13 cellular contexts compared by ENCODE assay signal in the genomic region with DNA sequence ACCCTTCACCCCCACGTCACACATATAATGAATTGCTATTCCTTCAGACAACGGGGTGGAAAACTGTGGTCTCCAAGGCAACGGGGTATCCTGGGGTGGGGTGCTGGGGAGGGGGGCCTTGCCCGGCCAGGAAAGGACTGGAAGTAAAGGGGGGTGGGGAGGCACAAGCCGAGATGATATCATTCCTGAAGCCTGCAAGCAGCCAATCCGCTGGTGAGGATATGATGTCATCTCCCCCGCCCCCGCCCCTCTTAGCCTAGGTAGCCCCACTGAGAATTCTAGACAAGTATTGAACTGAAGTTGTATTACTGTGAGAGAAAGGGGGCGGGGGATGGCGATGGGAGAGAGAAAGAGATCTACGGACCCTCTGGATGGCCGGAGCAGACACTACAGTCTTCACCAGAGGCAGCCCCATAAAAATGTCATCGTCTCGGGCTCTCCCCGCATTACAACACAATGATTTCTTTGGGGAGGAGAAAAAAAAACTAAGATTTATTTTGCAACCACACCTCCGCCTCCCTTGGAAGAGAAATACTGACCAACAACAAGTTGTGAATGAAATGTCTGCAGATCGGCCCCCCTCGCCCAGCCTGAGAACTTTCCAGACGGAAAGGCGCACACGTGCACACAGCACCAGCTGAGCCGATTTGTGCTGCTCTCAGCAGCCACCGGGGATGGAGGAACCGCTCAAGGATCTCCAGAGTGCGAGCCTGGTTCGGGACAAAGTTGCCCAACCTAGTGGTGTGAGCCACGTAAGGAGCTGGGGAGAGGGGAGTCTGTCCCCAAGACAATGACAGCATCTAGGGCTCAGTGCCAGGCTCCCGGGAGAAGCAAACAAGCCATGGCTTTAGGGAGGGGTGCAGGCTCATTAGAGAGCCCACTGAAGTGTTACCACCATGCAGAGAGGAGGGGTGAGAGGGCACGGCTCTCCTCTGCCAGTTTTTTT.
DNase-seq lines count a peak whose midpoint lies in the region; ATAC-seq, FAIRE-seq and TF ChIP-seq lines count a peak whose summit lies in the region.
"Had no signal": no experiment of that assay in that cellular context is flagged by ENCODE, and none has a peak within 500 bp of the region (broad histone marks: within the 10 kb centered on the region; RNA-seq: fewer than 3 reads in every experiment).

No MANE protein-coding gene starts in this region.

- H3K27me3 ChIP-seq in HepG2 (ENCODE audit: control insufficient read depth in 1 of 2, insufficient read depth in 2 of 2, low read length in 2 of 2), result no peaks in the 10 kb centered on the region
- H3K27me3 ChIP-seq in right lobe of liver, result no peaks in the 10 kb centered on the region
- H3K27me3 ChIP-seq in suprapubic skin, result peaks cover 34% of the 10 kb centered on the region

- no peak overlapping the region for H3K4me2 ChIP-seq in HepG2 (ENCODE audit: low read depth, low read length)
- H3K4me2 ChIP-seq: PC-9 had no signal

- no TSS peak for BruUV-seq in HepG2 (replicated peaks; lab: Mats Ljungman, UMichigan)

- H4K20me1 ChIP-seq in HepG2 (ENCODE audit: insufficient read depth, low read length), result no peaks in the 10 kb centered on the region

- H3K9ac ChIP-seq in HepG2 (ENCODE audit: insufficient read depth, low read depth, low read length), result no peak overlapping the region

- no peaks in the 10 kb centered on the region for H3K27me3 Mint-ChIP-seq in neural crest cell (ENCODE audit: low read depth)
- no peaks in the 10 kb centered on the region for H3K27me3 Mint-ChIP-seq in T-helper 2 cell treated with Interferon-gamma antibody and Interleukin-4, amounts not matched to agents 5 μg/mL and 100 μg/mL, for 36 hours (ENCODE audit: low read depth)
- H3K27me3 Mint-ChIP-seq in activated T-helper 17 cell treated with anti-CD3 and anti-CD28 coated beads, Interleukin-2, amount 50 U/mL, for 72 hours, result peaks cover 16% of the 10 kb centered on the region

- no peak for TF ChIP-seq POLR2A in HepG2 (IDR thresholded peaks at IDR 0.05; ENCODE audit: insufficient read depth in 1 of 2, low read depth in 2 of 2, low read length in 2 of 2)
- TF ChIP-seq POLR2A in right lobe of liver (IDR thresholded peaks at IDR 0.05), result no peak
- no peak for TF ChIP-seq POLR2A in suprapubic skin (IDR thresholded peaks at IDR 0.05)

- H3K36me3 ChIP-seq in HepG2 (replicated peaks in 1 of 2; ENCODE audit: control insufficient read depth in 1 of 2, insufficient read depth in 2 of 2, low read length in 2 of 2), result no peaks in the 10 kb centered on the region
- H3K36me3 ChIP-seq in right lobe of liver, result no peaks in the 10 kb centered on the region
- H3K36me3 ChIP-seq in suprapubic skin, result no peaks in the 10 kb centered on the region
- H3K36me3 ChIP-seq: prostate gland had no signal

- TF ChIP-seq EP300 in HepG2 (IDR thresholded peaks at IDR 0.05; ENCODE audit: low read depth in 2 of 2, low read length in 2 of 2), result no peak
- no peak for TF ChIP-seq EP300 in HepG2 (CRISPR knock-in tag; IDR thresholded peaks at IDR 0.05; ENCODE audit: borderline replicate concordance)
- TF ChIP-seq EP300 in suprapubic skin (IDR thresholded peaks at IDR 0.05), result no peak

- in situ Hi-C loops in HepG2 (cut with HindIII; ENCODE audit: extremely low pct_ligation_motif_present, low pct_unique_long_range_greater_than_20kb), result no loop called here

- peak overlapping the region; percentile 21 for H3K4me3 Mint-ChIP-seq in neural crest cell
- no peak overlapping the region for H3K4me3 Mint-ChIP-seq in T-helper 2 cell treated with Interferon-gamma antibody and Interleukin-4, amounts not matched to agents 5 μg/mL and 100 μg/mL, for 36 hours
- no peak overlapping the region for H3K4me3 Mint-ChIP-seq in activated T-helper 17 cell treated with anti-CD3 and anti-CD28 coated beads, Interleukin-2, amount 50 U/mL, for 72 hours

- no peak overlapping the region for H2AFZ ChIP-seq in HepG2 (ENCODE audit: low read length)
- H2AFZ ChIP-seq: PC-9 had no signal

- peaks cover 62% of the 10 kb centered on the region for H3K4me1 ChIP-seq in HepG2 (ENCODE audit: insufficient read depth, low read length)
- H3K4me1 ChIP-seq in right lobe of liver, result no peaks in the 10 kb centered on the region
- peaks cover 12% of the 10 kb centered on the region for H3K4me1 ChIP-seq in suprapubic skin
- H3K4me1 ChIP-seq: prostate gland had no signal

- H3K9me3 Mint-ChIP-seq in neural crest cell, result no peaks in the 10 kb centered on the region
- H3K9me3 Mint-ChIP-seq in T-helper 2 cell treated with Interferon-gamma antibody and Interleukin-4, amounts not matched to agents 5 μg/mL and 100 μg/mL, for 36 hours, result no peaks in the 10 kb centered on the region
- H3K9me3 Mint-ChIP-seq in activated T-helper 17 cell treated with anti-CD3 and anti-CD28 coated beads, Interleukin-2, amount 50 U/mL, for 72 hours, result peaks cover 5% of the 10 kb centered on the region

- TF ChIP-seq RAD21 in HepG2 (CRISPR knock-in tag; IDR thresholded peaks at IDR 0.05), result no peak

- POLR2A ChIA-PET in HepG2 (lab: Yijun Ruan, JAX), result no interaction called here

- no peak overlapping the region for H3K4me3 ChIP-seq in HepG2 (replicated peaks in 1 of 3; ENCODE audit: insufficient read depth in 1 of 3, low read depth in 2 of 3, low read length in 3 of 3)
- H3K4me3 ChIP-seq in right lobe of liver, result no peak overlapping the region
- H3K4me3 ChIP-seq in suprapubic skin, result no peak overlapping the region
- H3K4me3 ChIP-seq: PC-9, prostate gland had no signal

- WGBS in HepG2 (ENCODE audit: low lambda C conversion rate), result 97% methylated on average over 29 of the region's 29 CpGs
- 47% methylated on average over 13 of the region's 29 CpGs for WGBS in right lobe of liver (ENCODE audit: insufficient coverage, low coverage, low lambda C conversion rate, missing lambda C conversion rate)
- WGBS in suprapubic skin, result 69% methylated on average over 29 of the region's 29 CpGs

- H3K36me3 Mint-ChIP-seq in neural crest cell (ENCODE audit: low read depth), result no peaks in the 10 kb centered on the region
- no peaks in the 10 kb centered on the region for H3K36me3 Mint-ChIP-seq in T-helper 2 cell treated with Interferon-gamma antibody and Interleukin-4, amounts not matched to agents 5 μg/mL and 100 μg/mL, for 36 hours (ENCODE audit: low read depth)
- H3K36me3 Mint-ChIP-seq in activated T-helper 17 cell treated with anti-CD3 and anti-CD28 coated beads, Interleukin-2, amount 50 U/mL, for 72 hours (ENCODE audit: low read depth), result no peaks in the 10 kb centered on the region

- TF ChIP-seq CTCF in HepG2 (CRISPR knock-in tag; IDR thresholded peaks at IDR 0.05) (no peak), right lobe of liver (IDR thresholded peaks at IDR 0.05) (no peak), neural crest cell (conservative IDR thresholded peaks at IDR 0.05) (no peak), suprapubic skin (IDR thresholded peaks at IDR 0.05) (no peak)

- no peaks in the 10 kb centered on the region for H3K79me2 ChIP-seq in HepG2 (ENCODE audit: insufficient read depth, low read length)

- intact Hi-C loops in HepG2 (cut with micrococcal nuclease; ENCODE audit: unreplicated experiment) (no loop called here), right lobe of liver (cut with DNase I) (no loop called here), head of caudate nucleus (cut with DNase I) (loop anchor here (10.0 kb wide), 1 partner anchor 58 kb away; no protein-coding TSS in a partner anchor)

- H3K27ac Mint-ChIP-seq in neural crest cell (ENCODE audit: unreplicated experiment), result peak overlapping the region; percentile 95
- H3K27ac Mint-ChIP-seq in T-helper 2 cell treated with Interferon-gamma antibody and Interleukin-4, amounts not matched to agents 5 μg/mL and 100 μg/mL, for 36 hours, result no peak overlapping the region
- H3K27ac Mint-ChIP-seq in activated T-helper 17 cell treated with anti-CD3 and anti-CD28 coated beads, Interleukin-2, amount 50 U/mL, for 72 hours, result no peak overlapping the region

- ATAC-seq in HepG2 (no peak), right lobe of liver (no peak), HG03135 (IDR thresholded peaks at IDR 0.05; ENCODE audit: unreplicated experiment) (no peak)
- ATAC-seq in activated T-helper 17 cell treated with anti-CD3 and anti-CD28 coated beads, Interleukin-2, amount 50 U/mL, for 72 hours (replicated peaks), result no peak

- H3K9me3 ChIP-seq in HepG2 (ENCODE audit: low read length) (no peaks in the 10 kb centered on the region), right lobe of liver (no peaks in the 10 kb centered on the region), suprapubic skin (no peaks in the 10 kb centered on the region)
- H3K9me3 ChIP-seq: prostate gland had no signal

- DNase-seq in HepG2 (ENCODE audit: low spot score) (no peak), right lobe of liver (no peak), head of caudate nucleus (peak; percentile 33 to 92 (median 66)), neural crest cell (ENCODE audit: low read depth, low spot score) (no peak), suprapubic skin (ENCODE audit: low spot score in 2 of 2) (no peak)
- no peak for DNase-seq in T-helper 2 cell treated with Interferon-gamma antibody and Interleukin-4, amounts not matched to agents 5 μg/mL and 100 μg/mL, for 36 hours (ENCODE audit: low spot score)
- DNase-seq: activated T-cell treated with anti-CD3 and anti-CD28 coated beads, Interleukin-2, amount 50 U/mL, for 1 hour; NCI-H1694 treated with DMSO at 0.1 percent for 48 hours; PC-9 had no signal

- CTCF ChIA-PET in HepG2 (lab: Yijun Ruan, JAX; ENCODE audit: low intra/inter-chr PET ratio, low total read pairs), result no interaction called here

- no peak for FAIRE-seq in HepG2 (lab: Jason Lieb, UNC)
- FAIRE-seq: TTC549 had no signal

- H3K4me1 Mint-ChIP-seq in neural crest cell, result peaks cover 28% of the 10 kb centered on the region
- H3K4me1 Mint-ChIP-seq in T-helper 2 cell treated with Interferon-gamma antibody and Interleukin-4, amounts not matched to agents 5 μg/mL and 100 μg/mL, for 36 hours (ENCODE audit: low read depth), result no peaks in the 10 kb centered on the region
- no peaks in the 10 kb centered on the region for H3K4me1 Mint-ChIP-seq in activated T-helper 17 cell treated with anti-CD3 and anti-CD28 coated beads, Interleukin-2, amount 50 U/mL, for 72 hours

- H3K27ac ChIP-seq in HepG2 (ENCODE audit: extremely low read length, insufficient read depth, low read length) (no peak overlapping the region), right lobe of liver (no peak overlapping the region), suprapubic skin (no peak overlapping the region)
- H3K27ac ChIP-seq: PC-9, prostate gland had no signal

TF ChIP-seq in HepG2, 621 proteins besides CTCF, POLR2A, EP300 and RAD21:
- TF ChIP-seq ZNF720 (CRISPR knock-in tag; IDR thresholded peaks at IDR 0.05), result no peak
- TF ChIP-seq ATF7 (IDR thresholded peaks at IDR 0.05), result 0 out of 2 replicates have a peak, but pooled peaks have one; percentile 16
- no peak for TF ChIP-seq ATF7 (CRISPR knock-in tag; IDR thresholded peaks at IDR 0.05)
- TF ChIP-seq ZNF761 (CRISPR knock-in tag; conservative IDR thresholded peaks at IDR 0.05), result no peak
- TF ChIP-seq ZNF572 (CRISPR knock-in tag; IDR thresholded peaks at IDR 0.05), result no peak
TF ChIP-seq in HepG2: peak in this region for 1.

Comparison
In these comparisons a context has a peak if more than half of its experiments do, and no peak if none do; other contexts are left out.
1. DNase-seq: peak in head of caudate nucleus (42 of 42); none in HepG2 (single experiment), right lobe of liver (0 of 3), neural crest cell (single experiment), T-helper 2 cell treated with Interferon-gamma antibody and Interleukin-4, amounts not matched to agents 5 μg/mL and 100 μg/mL, for 36 hours (single experiment) and suprapubic skin (0 of 2).